ENCODE assay signal across 16 cellular contexts in the genomic region with DNA sequence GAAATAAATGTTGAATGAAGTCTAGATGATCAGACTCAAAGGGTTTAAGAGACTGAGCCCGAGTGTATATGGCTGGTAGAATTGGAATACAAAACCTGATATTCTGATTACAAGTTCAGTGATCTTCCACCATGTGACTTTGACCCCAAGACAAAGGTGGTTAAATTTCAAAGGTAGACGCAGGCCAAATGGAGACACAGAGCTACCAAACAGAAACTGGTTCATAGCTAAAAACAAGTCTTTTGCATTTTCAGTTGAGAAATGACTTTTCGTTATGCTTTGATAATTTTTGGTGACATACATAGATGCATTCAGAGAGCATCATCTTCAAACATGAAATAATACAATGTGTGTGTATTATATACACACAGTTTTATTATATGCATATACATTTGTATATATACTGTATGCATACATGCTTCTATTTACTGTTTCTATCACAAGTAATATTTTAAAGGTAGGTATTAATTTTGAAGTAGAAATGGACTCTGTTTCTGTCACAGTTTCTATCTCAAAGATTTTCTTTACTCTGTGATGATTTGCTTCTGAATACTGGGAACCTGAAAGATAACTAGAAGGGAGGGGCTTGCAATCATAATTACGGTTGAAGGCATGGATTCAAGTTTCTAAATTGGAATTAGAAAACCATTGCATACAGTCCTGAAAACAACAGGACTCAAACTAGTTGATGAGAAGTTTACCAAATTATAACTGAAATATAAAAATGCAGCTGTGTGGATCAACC.
A peak's percentile ranks its signal among the peaks of the same experiment; 100 is the strongest.
DNase-seq lines count a peak whose midpoint lies in the region; ATAC-seq, FAIRE-seq and TF ChIP-seq lines count a peak whose summit lies in the region.
"Had no signal": no experiment of that assay in that cellular context is flagged by ENCODE, and none has a peak within 500 bp of the region (broad histone marks: within the 10 kb centered on the region; RNA-seq: fewer than 3 reads in every experiment).

No MANE protein-coding gene starts in this region.

- H3K4me1 ChIP-seq in naive thymus-derived CD4-positive, alpha-beta T cell (ENCODE audit: control insufficient read depth in 2 of 2, insufficient read depth in 2 of 2, low read length in 2 of 2), result no peaks in the 10 kb centered on the region
- H3K4me1 ChIP-seq: adrenal gland had no signal

- no peak overlapping the region for H3K4me3 ChIP-seq in naive thymus-derived CD4-positive, alpha-beta T cell (ENCODE audit: low read length)
- H3K4me3 ChIP-seq: adrenal gland, K562 had no signal

- peaks cover 0 to 7% (median 5%) of the 10 kb centered on the region in 5 donors for H3K27me3 Mint-ChIP-seq in naive thymus-derived CD4-positive, alpha-beta T cell
- H3K27me3 Mint-ChIP-seq in stimulated activated naive CD8-positive, alpha-beta T cell treated with anti-CD3 and anti-CD28 coated beads, Interleukin-15, amount 100 ng/mL, for 72 hours, result no peaks in the 10 kb centered on the region

- no peaks in the 10 kb centered on the region for H3K27me3 ChIP-seq in naive thymus-derived CD4-positive, alpha-beta T cell (ENCODE audit: control insufficient read depth in 2 of 2, insufficient read depth in 2 of 2, low read length in 2 of 2)
- H3K27me3 ChIP-seq: adrenal gland had no signal

- H3K9me3 Mint-ChIP-seq in naive thymus-derived CD4-positive, alpha-beta T cell, result peaks cover 0 to 4% (median 0%) of the 10 kb centered on the region in 11 donors
- H3K9me3 Mint-ChIP-seq in stimulated activated naive CD8-positive, alpha-beta T cell treated with anti-CD3 and anti-CD28 coated beads, Interleukin-15, amount 100 ng/mL, for 72 hours, result peaks cover 0 to 4% of the 10 kb centered on the region in 2 donors

- CTCF ChIA-PET in naive thymus-derived CD4-positive, alpha-beta T cell (lab: Charles Lee), result no interaction called here

- POLR2A ChIA-PET in naive thymus-derived CD4-positive, alpha-beta T cell (lab: Charles Lee), result interaction anchor here (0.5 kb wide), 1 partner anchor 11 kb away, joined by 3 read pairs; no protein-coding TSS in a partner anchor

- ATAC-seq in GM19372 (IDR thresholded peaks at IDR 0.05; ENCODE audit: low read depth, unreplicated experiment) (peak; percentile 91), HG02623 (IDR thresholded peaks at IDR 0.05; ENCODE audit: unreplicated experiment) (peak; percentile 92), HG03280 (IDR thresholded peaks at IDR 0.05; ENCODE audit: unreplicated experiment) (peak; percentile 89)
- ATAC-seq in naive thymus-derived CD4-positive, alpha-beta T cell, result no peak
- ATAC-seq in stimulated activated naive CD8-positive, alpha-beta T cell treated with anti-CD3 and anti-CD28 coated beads, Interleukin-15, amount 100 ng/mL, for 72 hours, result no peak
- ATAC-seq: activated CD8-positive, alpha-beta memory T cell treated with anti-CD3 and anti-CD28 coated beads, Interleukin-2, amount 10 ng/mL, durations not matched to agents 7 days and 5 days; K562; left colon had no signal

- no peaks in the 10 kb centered on the region for H3K36me3 Mint-ChIP-seq in naive thymus-derived CD4-positive, alpha-beta T cell
- H3K36me3 Mint-ChIP-seq: activated CD8-positive, alpha-beta memory T cell treated with anti-CD3 and anti-CD28 coated beads, Interleukin-2, amount 10 ng/mL, durations not matched to agents 7 days and 5 days had no signal

- no peak overlapping the region for H3K27ac Mint-ChIP-seq in naive thymus-derived CD4-positive, alpha-beta T cell
- H3K27ac Mint-ChIP-seq in stimulated activated naive CD8-positive, alpha-beta T cell treated with anti-CD3 and anti-CD28 coated beads, Interleukin-15, amount 100 ng/mL, for 72 hours, result no peak overlapping the region
- H3K27ac Mint-ChIP-seq: activated CD8-positive, alpha-beta memory T cell treated with anti-CD3 and anti-CD28 coated beads, Interleukin-2, amount 10 ng/mL, durations not matched to agents 7 days and 5 days had no signal

- H3K4me1 Mint-ChIP-seq in naive thymus-derived CD4-positive, alpha-beta T cell, result no peaks in the 10 kb centered on the region
- H3K4me1 Mint-ChIP-seq in stimulated activated naive CD8-positive, alpha-beta T cell treated with anti-CD3 and anti-CD28 coated beads, Interleukin-15, amount 100 ng/mL, for 72 hours, result no peaks in the 10 kb centered on the region
- H3K4me1 Mint-ChIP-seq: activated CD8-positive, alpha-beta memory T cell treated with anti-CD3 and anti-CD28 coated beads, Interleukin-2, amount 10 ng/mL, durations not matched to agents 7 days and 5 days had no signal

- no peaks in the 10 kb centered on the region for H3K36me3 ChIP-seq in naive thymus-derived CD4-positive, alpha-beta T cell (ENCODE audit: control insufficient read depth in 2 of 3, insufficient read depth in 3 of 3, low read length in 3 of 3)
- H3K36me3 ChIP-seq: adrenal gland had no signal

- intact Hi-C loops in naive thymus-derived CD4-positive, alpha-beta T cell (cut with micrococcal nuclease), result no loop called here

- H3K27ac ChIP-seq in naive thymus-derived CD4-positive, alpha-beta T cell (ENCODE audit: low read depth, low read length), result no peak overlapping the region
- H3K27ac ChIP-seq: adrenal gland had no signal

- no peak overlapping the region for H3K4me3 Mint-ChIP-seq in naive thymus-derived CD4-positive, alpha-beta T cell
- H3K4me3 Mint-ChIP-seq in stimulated activated naive CD8-positive, alpha-beta T cell treated with anti-CD3 and anti-CD28 coated beads, Interleukin-15, amount 100 ng/mL, for 72 hours, result no peak overlapping the region
- H3K4me3 Mint-ChIP-seq: activated CD8-positive, alpha-beta memory T cell treated with anti-CD3 and anti-CD28 coated beads, Interleukin-2, amount 10 ng/mL, durations not matched to agents 7 days and 5 days had no signal

- TF ChIP-seq POLR2A in GM12892 (IDR thresholded peaks at IDR 0.05; ENCODE audit: low read depth, low read length), result no peak

- no peaks in the 10 kb centered on the region for H3K9me3 ChIP-seq in naive thymus-derived CD4-positive, alpha-beta T cell (ENCODE audit: control insufficient read depth in 2 of 3, low read length in 3 of 3)
- H3K9me3 ChIP-seq: adrenal gland had no signal

- DNase-seq in GM12892 (ENCODE audit: insufficient read length) (no peak), cerebellar cortex (ENCODE audit: low spot score) (no peak), AG08395 (ENCODE audit: low spot score) (no peak)
- DNase-seq in naive thymus-derived CD4-positive, alpha-beta T cell, result no peak
- DNase-seq in stimulated activated naive CD8-positive, alpha-beta T cell treated with anti-CD3 and anti-CD28 coated beads, Interleukin-15, amount 100 ng/mL, for 72 hours, result no peak
- DNase-seq: activated CD8-positive, alpha-beta memory T cell treated with anti-CD3 and anti-CD28 coated beads, Interleukin-2, amount 10 ng/mL, durations not matched to agents 7 days and 5 days; adrenal gland; dermis blood vessel endothelial cell; H7; left colon; T1000 had no signal

- FAIRE-seq in GM12892 (lab: Jason Lieb, UNC), result peak; percentile 85
- FAIRE-seq: frontal cortex, K562 had no signal

Comparison
In these comparisons a context has a peak if more than half of its experiments do, and no peak if none do; other contexts are left out.
1. ATAC-seq: peak in GM19372 (single experiment), HG02623 (single experiment) and HG03280 (single experiment); none in naive thymus-derived CD4-positive, alpha-beta T cell (single experiment) and stimulated activated naive CD8-positive, alpha-beta T cell treated with anti-CD3 and anti-CD28 coated beads, Interleukin-15, amount 100 ng/mL, for 72 hours (single experiment).